In the genomic region with DNA sequence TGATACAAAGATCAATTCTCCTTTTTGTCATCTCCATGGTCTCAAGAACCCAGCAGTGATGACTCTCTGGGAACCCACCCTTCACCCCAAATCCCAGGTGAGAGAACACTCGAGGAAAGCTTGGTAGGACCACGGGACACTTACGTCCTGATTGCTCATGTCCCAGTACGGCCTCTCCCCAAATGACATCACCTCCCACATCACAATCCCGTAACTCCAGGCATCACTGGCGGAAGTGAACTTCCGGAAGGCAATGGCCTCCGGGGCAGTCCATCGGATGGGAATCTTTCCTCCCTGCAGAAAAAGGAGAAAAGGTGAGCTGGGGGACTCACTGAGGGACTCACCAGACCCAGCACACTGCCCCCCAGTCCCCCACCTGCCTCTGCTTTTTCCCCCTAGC, we compare ENCODE assay signal across 14 cellular contexts. TPM values are rescaled to one million over a fixed set of nuclear protein-coding genes. Genes with fewer than 3 reads are reported as not detected.
DNase-seq lines count a peak whose midpoint lies in the region; ATAC-seq, FAIRE-seq and TF ChIP-seq lines count a peak whose summit lies in the region.
"Had no signal": no experiment of that assay in that cellular context is flagged by ENCODE, and none has a peak within 500 bp of the region (broad histone marks: within the 10 kb centered on the region; RNA-seq: fewer than 3 reads in every experiment).

No MANE protein-coding gene starts in this region.

- H3K23ac ChIP-seq in trophoblast cell (ENCODE audit: low read length): no peak overlapping the region

- H4K12ac ChIP-seq in trophoblast cell (ENCODE audit: low read depth, low read length): no peak overlapping the region

- peaks cover 9% of the 10 kb centered on the region for H3K79me1 ChIP-seq in trophoblast cell (ENCODE audit: low read length)

- H3K4me3 ChIP-seq in endothelial cell of umbilical vein (replicated peaks in 1 of 3; ENCODE audit: insufficient read depth in 1 of 3, low read depth in 1 of 3, low read length in 3 of 3) (no peak overlapping the region), trophoblast cell (ENCODE audit: low read depth, low read length) (no peak overlapping the region), aorta (ENCODE audit: low read length in 2 of 2) (no peak overlapping the region)
- H3K4me3 ChIP-seq: BLaER1 had no signal

- H2BK120ac ChIP-seq in trophoblast cell (ENCODE audit: insufficient read depth, low read length, poor library complexity): no peak overlapping the region

- TF ChIP-seq POLR2A in endothelial cell of umbilical vein (IDR thresholded peaks at IDR 0.05; ENCODE audit: low read depth, low read length): no peak

- H3K14ac ChIP-seq in trophoblast cell (ENCODE audit: low read length): no peak overlapping the region

- ATAC-seq in aorta (ENCODE audit: low FRiP score): no peak

- H3K27me3 ChIP-seq in endothelial cell of umbilical vein (ENCODE audit: control insufficient read depth in 2 of 2, insufficient read depth in 2 of 2, low read length in 2 of 2) (no peaks in the 10 kb centered on the region), trophoblast cell (ENCODE audit: insufficient read depth, low read length) (no peaks in the 10 kb centered on the region), aorta (ENCODE audit: control insufficient read depth in 1 of 2, insufficient read depth in 2 of 2, low read length in 1 of 2) (no peaks in the 10 kb centered on the region)
- H3K27me3 ChIP-seq: BLaER1 had no signal

- H3K4ac ChIP-seq in trophoblast cell (ENCODE audit: low read depth, low read length): no peak overlapping the region

- H3K18ac ChIP-seq in trophoblast cell (ENCODE audit: low read length): no peak overlapping the region

- H4K8ac ChIP-seq in trophoblast cell (ENCODE audit: low read depth, low read length): no peak overlapping the region

- no peak overlapping the region for H3K4me2 ChIP-seq in endothelial cell of umbilical vein (ENCODE audit: insufficient read depth, low read length)
- H3K4me2 ChIP-seq in trophoblast cell (ENCODE audit: low read length): no peak overlapping the region
- H3K4me2 ChIP-seq: BLaER1 had no signal

- intact Hi-C loops in endothelial cell of umbilical vein (cut with micrococcal nuclease): no loop called here
- intact Hi-C loops in aorta (cut with DNase I): no loop called here

- H2BK5ac ChIP-seq in trophoblast cell (ENCODE audit: low read depth, low read length, poor library complexity): no peak overlapping the region

- POLR2A ChIA-PET in RWPE1 (lab: Yijun Ruan, JAX; ENCODE audit: low non-redundant PET) (no interaction called here), endothelial cell of umbilical vein (lab: Charles Lee) (interaction anchor here (0.6 kb wide), 1 partner anchor 388 kb away, joined by 7 read pairs; no protein-coding TSS in a partner anchor)

- H2AFZ ChIP-seq in endothelial cell of umbilical vein (ENCODE audit: low read depth, low read length) (no peak overlapping the region), trophoblast cell (ENCODE audit: insufficient read depth, low read length, poor library complexity) (no peak overlapping the region)

- CTCF ChIA-PET in RWPE1 (lab: Yijun Ruan, JAX): interaction anchor here (1.4 kb wide), 1 partner anchor 46 kb away, joined by 4 read pairs; the partner anchor contains the start of gene SLC12A9
- CTCF ChIA-PET in endothelial cell of umbilical vein (lab: Charles Lee): interaction anchor here (3.4 to 9.8 kb wide), 2 partner anchors 44 to 101 kb away, joined by 12 to 214 read pairs; partner anchors contain the start of genes POP7 and SLC12A9

- no peaks in the 10 kb centered on the region for H3K9me1 ChIP-seq in endothelial cell of umbilical vein (replicated peaks; ENCODE audit: control insufficient read depth, extremely low read depth, insufficient read depth, low read length)

- H3K9ac ChIP-seq in endothelial cell of umbilical vein (replicated peaks; ENCODE audit: extremely low read depth, insufficient read depth, low read length) (no peak overlapping the region), trophoblast cell (ENCODE audit: low read length) (no peak overlapping the region)

- H2AK5ac ChIP-seq in trophoblast cell (ENCODE audit: low read length): no peak overlapping the region

- no CpG with 5 or more reads among the region's 9 CpGs for WGBS in trophoblast cell (ENCODE audit: extremely low coverage, insufficient coverage, insufficient read length)
- 91 to 93% methylated on average over 9 of the region's 9 CpGs for WGBS in aorta, 2 donors

- no peak overlapping the region for H4K91ac ChIP-seq in trophoblast cell (ENCODE audit: low read depth, low read length)

- DNase-seq in RWPE1 (ENCODE audit: low spot score): no peak
- no peak for DNase-seq in endothelial cell of umbilical vein (ENCODE audit: low read depth, low spot score)
- DNase-seq in trophoblast cell: peak; percentile 48 to 57
- no peak for DNase-seq in NCI-H1092 (lab: John Stamatoyannopoulos, UW)
- no peak for DNase-seq in AML-193 (lab: John Stamatoyannopoulos, UW)
- DNase-seq in aorta: no peak
- DNase-seq in activated CD8-positive, alpha-beta memory T cell treated with anti-CD3 and anti-CD28 coated beads for 24 hours: no peak
- DNase-seq: Caco-2; CD8-positive, alpha-beta memory T cell; GF-D8 had no signal

- no TSS peak for BruUV-seq in endothelial cell of umbilical vein (replicated peaks; lab: Mats Ljungman, UMichigan)

- no peak overlapping the region for H2BK12ac ChIP-seq in trophoblast cell (ENCODE audit: low read length)

- FAIRE-seq in endothelial cell of umbilical vein (lab: Jason Lieb, UNC): peak; percentile 83
- FAIRE-seq: H54 had no signal

- H3K9me3 ChIP-seq in endothelial cell of umbilical vein (replicated peaks; ENCODE audit: control insufficient read depth, insufficient read depth, low read length): no peaks in the 10 kb centered on the region
- peaks cover 2% of the 10 kb centered on the region for H3K9me3 ChIP-seq in trophoblast cell (ENCODE audit: insufficient read depth, low read depth, low read length)
- no peaks in the 10 kb centered on the region for H3K9me3 ChIP-seq in aorta (ENCODE audit: control insufficient read depth, low read length)
- H3K9me3 ChIP-seq: BLaER1, Caco-2 had no signal

- TF ChIP-seq CTCF in 22Rv1 (IDR thresholded peaks at IDR 0.05) (no peak), RWPE1 (conservative IDR thresholded peaks at IDR 0.05; ENCODE audit: low read depth) (no peak), endothelial cell of umbilical vein (IDR thresholded peaks at IDR 0.05; ENCODE audit: extremely low read depth in 1 of 2, insufficient read depth in 1 of 2, low read depth in 1 of 2, low read length in 2 of 2) (no peak)

- H3K79me2 ChIP-seq in endothelial cell of umbilical vein (ENCODE audit: control insufficient read depth, insufficient read depth, low read length): peaks cover 10% of the 10 kb centered on the region
- H3K79me2 ChIP-seq in trophoblast cell (ENCODE audit: control insufficient read depth, insufficient read depth, low read length, poor library complexity): no peaks in the 10 kb centered on the region

- H3K4me1 ChIP-seq in endothelial cell of umbilical vein (ENCODE audit: control insufficient read depth, extremely low read depth, insufficient read depth, low read length) (peaks cover 26% of the 10 kb centered on the region), trophoblast cell (ENCODE audit: control insufficient read depth in 1 of 2, insufficient read depth in 2 of 2, low read length in 2 of 2) (peaks cover 24 to 27% of the 10 kb centered on the region in 2 experiments), aorta (ENCODE audit: control insufficient read depth in 1 of 2, insufficient read depth in 2 of 2, low read length in 2 of 2) (no peaks in the 10 kb centered on the region)

- H3K27ac ChIP-seq in 22Rv1 (0 out of 2 replicates have a peak overlapping the region, but pooled peaks have one; percentile 22), RWPE1 (peak overlapping the region; percentile 99), endothelial cell of umbilical vein (ENCODE audit: insufficient read depth, low read depth, low read length) (no peak overlapping the region), trophoblast cell (ENCODE audit: low read depth, low read length) (no peak overlapping the region), aorta (ENCODE audit: low read depth in 1 of 2, low read length in 2 of 2) (no peak overlapping the region)

- peaks cover 6% of the 10 kb centered on the region for H4K20me1 ChIP-seq in endothelial cell of umbilical vein (replicated peaks; ENCODE audit: control insufficient read depth, extremely low read depth, insufficient read depth, low read length)
- H4K20me1 ChIP-seq: BLaER1 had no signal

- dilution Hi-C loops in endothelial cell of umbilical vein (cut with MboI; ENCODE audit: extremely low pct_ligation_motif_present, low sequenced_read_pairs): no loop called here

- H3K36me3 ChIP-seq in endothelial cell of umbilical vein (ENCODE audit: control insufficient read depth in 2 of 2, extremely low read depth in 1 of 2, insufficient read depth in 2 of 2, low read length in 2 of 2) (peaks cover 41 to 68% of the 10 kb centered on the region in 2 experiments), trophoblast cell (ENCODE audit: control insufficient read depth in 1 of 2, insufficient read depth in 2 of 2, low read length in 2 of 2) (peaks cover 77% of the 10 kb centered on the region in 2 experiments), aorta (ENCODE audit: control insufficient read depth in 1 of 2, insufficient read depth in 2 of 2, low read length in 1 of 2) (no peaks in the 10 kb centered on the region)

RNA-seq across cellular contexts. Expression of gene EPHB4, which starts 21.0 kb away (rescaled TPM):
- total RNA-seq in endothelial cell of umbilical vein (148 and 193 TPM in 2 replicates), aorta (10 to 100 TPM; 44.8 to 71.6 TPM)
- polyA plus RNA-seq in endothelial cell of umbilical vein (240 and 274 TPM in 2 replicates), aorta (1 to 10 TPM; 4.3 to 4.5 TPM)
- polyA plus RNA-seq in endothelial cell of umbilical vein (2011; cell fraction: cytosol; rRNA removed): 252 and 260 TPM in 2 replicates
- 262 and 267 TPM in 2 replicates for polyA plus RNA-seq in endothelial cell of umbilical vein (2011; cell fraction: nucleus; rRNA removed)
- polyA plus RNA-seq in endothelial cell of umbilical vein (2012): 170 and 173 TPM in 2 replicates
- polyA minus RNA-seq in endothelial cell of umbilical vein: 243 and 340 TPM in 2 replicates
- 24.2 TPM for polyA minus RNA-seq in endothelial cell of umbilical vein (2011; cell fraction: cytosol; rRNA and poly(A)+ RNA removed)
- 99.7 and 134 TPM in 2 replicates for polyA minus RNA-seq in endothelial cell of umbilical vein (2011; cell fraction: nucleus; rRNA and poly(A)+ RNA removed)
- 103 and 106 TPM in 2 replicates for polyA plus RNA-seq in trophoblast cell (2013)
- polyA plus RNA-seq: CD8-positive, alpha-beta memory T cell; IgD-negative memory B cell had no signal

RNA-seq across cellular contexts. Expression of gene SLC12A9, which starts 46.2 kb away (rescaled TPM):
- total RNA-seq in endothelial cell of umbilical vein (30.1 and 35.0 TPM in 2 replicates), aorta (10 to 100 TPM; 20.3 to 34.3 TPM)
- polyA plus RNA-seq in endothelial cell of umbilical vein (37.0 and 37.5 TPM in 2 replicates), aorta (10 to 100 TPM in 1 of 2 donors, 1 to 10 TPM in 1; 8.5 to 43.9 TPM)
- polyA plus RNA-seq in endothelial cell of umbilical vein (2011; cell fraction: cytosol; rRNA removed): 16.4 and 21.1 TPM in 2 replicates
- polyA plus RNA-seq in endothelial cell of umbilical vein (2011; cell fraction: nucleus; rRNA removed): 62.1 and 65.2 TPM in 2 replicates
- 23.0 and 23.7 TPM in 2 replicates for polyA plus RNA-seq in endothelial cell of umbilical vein (2012)
- 29.1 and 35.8 TPM in 2 replicates for polyA minus RNA-seq in endothelial cell of umbilical vein
- 4.3 TPM for polyA minus RNA-seq in endothelial cell of umbilical vein (2011; cell fraction: cytosol; rRNA and poly(A)+ RNA removed)
- polyA minus RNA-seq in endothelial cell of umbilical vein (2011; cell fraction: nucleus; rRNA and poly(A)+ RNA removed): 13.5 and 18.8 TPM in 2 replicates
- polyA plus RNA-seq in trophoblast cell (2013): 18.4 and 20.0 TPM in 2 replicates

Comparison
In these comparisons a context has a peak if more than half of its experiments do, and no peak if none do; other contexts are left out.
1. H3K27ac ChIP-seq: peak in 22Rv1 (single experiment) and RWPE1 (single experiment); none in endothelial cell of umbilical vein (single experiment), trophoblast cell (single experiment) and aorta (0 of 2).
2. DNase-seq: peak in trophoblast cell (2 of 2); none in RWPE1 (single experiment), endothelial cell of umbilical vein (single experiment), NCI-H1092 (single experiment), AML-193 (0 of 2), aorta (0 of 2) and activated CD8-positive, alpha-beta memory T cell treated with anti-CD3 and anti-CD28 coated beads for 24 hours (single experiment).